1 cellular context compared by ENCODE assay signal in the genomic region with DNA sequence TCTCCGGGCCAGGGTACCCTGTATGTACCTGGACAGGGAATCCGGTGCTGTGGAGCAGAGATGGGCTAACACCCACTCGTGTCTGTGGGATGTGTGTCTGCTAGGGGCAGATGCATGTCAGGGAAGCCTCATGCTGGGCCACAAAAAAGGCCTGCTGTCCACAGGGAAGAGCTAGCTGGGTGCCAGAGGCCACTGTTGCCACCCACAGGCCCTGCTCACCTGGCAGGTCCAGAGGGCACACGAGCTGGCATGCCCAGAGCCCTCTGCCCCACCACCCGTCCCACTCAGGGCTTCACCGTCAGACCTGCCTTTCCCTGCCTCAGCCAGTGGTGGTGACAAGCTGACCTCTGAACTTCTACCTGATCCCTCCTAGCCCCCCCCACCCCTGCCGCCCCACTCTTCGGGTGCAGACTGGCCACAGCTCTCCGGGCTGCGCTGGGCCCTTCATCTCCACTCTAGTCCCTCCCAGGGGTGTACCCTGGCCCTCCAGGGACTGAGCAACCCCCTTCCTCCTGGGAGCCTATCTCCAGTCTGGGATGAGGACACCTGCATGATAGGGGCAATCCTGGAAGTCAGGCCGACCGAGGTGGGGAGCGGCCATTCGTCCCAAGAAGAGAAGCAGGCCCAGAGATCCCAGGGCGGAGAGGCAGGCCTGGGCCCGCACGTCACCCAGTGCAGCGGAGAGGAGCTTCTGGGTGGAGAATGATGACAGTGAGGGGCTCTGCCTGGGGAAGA.
TF ChIP-seq lines count a peak whose summit lies in the region.

No MANE protein-coding gene starts in this region.

TF ChIP-seq in K562, 482 proteins besides CTCF, POLR2A, EP300 and RAD21 (continued from another document):
- TF ChIP-seq POLR2AphosphoS5 (IDR thresholded peaks at IDR 0.05; ENCODE audit: control insufficient read depth, insufficient read depth, low read depth, low read length) (no peak), NR2C1 (IDR thresholded peaks at IDR 0.05) (peak; percentile 70), NR2C1 (tag; IDR thresholded peaks at IDR 0.05) (peak; percentile 46), SMARCB1 (IDR thresholded peaks at IDR 0.05; ENCODE audit: insufficient read length, low read depth) (no peak), HDGF (IDR thresholded peaks at IDR 0.05) (no peak), HIVEP1 (CRISPR knock-in tag; IDR thresholded peaks at IDR 0.05) (no peak), DNMT1 (IDR thresholded peaks at IDR 0.05) (no peak), MED1 (CRISPR knock-in tag; IDR thresholded peaks at IDR 0.05; ENCODE audit: borderline replicate concordance) (no peak), TCFL5 (CRISPR knock-in tag; conservative IDR thresholded peaks at IDR 0.05) (no peak), ZNF263 (CRISPR knock-in tag; IDR thresholded peaks at IDR 0.05; ENCODE audit: borderline replicate concordance) (no peak), XRCC4 (IDR thresholded peaks at IDR 0.05; ENCODE audit: extremely low read depth, insufficient read depth, insufficient read length) (no peak), YY1 (IDR thresholded peaks at IDR 0.05; ENCODE audit: borderline replicate concordance in 1 of 3, control insufficient read depth in 1 of 3, extremely low read depth in 1 of 3, insufficient read depth in 3 of 3, insufficient read length in 1 of 3, insufficient replicate concordance in 2 of 3, low read depth in 1 of 3, low read length in 2 of 3) (peak in 1 of 3 experiments; percentile 7), RAD51 (IDR thresholded peaks at IDR 0.05; ENCODE audit: borderline replicate concordance, low read depth) (no peak)
- TF ChIP-seq, protein P1, sequence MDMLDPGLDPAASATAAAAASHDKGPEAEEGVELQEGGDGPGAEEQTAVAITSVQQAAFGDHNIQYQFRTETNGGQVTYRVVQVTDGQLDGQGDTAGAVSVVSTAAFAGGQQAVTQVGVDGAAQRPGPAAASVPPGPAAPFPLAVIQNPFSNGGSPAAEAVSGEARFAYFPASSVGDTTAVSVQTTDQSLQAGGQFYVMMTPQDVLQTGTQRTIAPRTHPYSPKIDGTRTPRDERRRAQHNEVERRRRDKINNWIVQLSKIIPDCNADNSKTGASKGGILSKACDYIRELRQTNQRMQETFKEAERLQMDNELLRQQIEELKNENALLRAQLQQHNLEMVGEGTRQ (CRISPR knock-in tag; IDR thresholded peaks at IDR 0.05): no peak
- TF ChIP-seq, protein P2, sequence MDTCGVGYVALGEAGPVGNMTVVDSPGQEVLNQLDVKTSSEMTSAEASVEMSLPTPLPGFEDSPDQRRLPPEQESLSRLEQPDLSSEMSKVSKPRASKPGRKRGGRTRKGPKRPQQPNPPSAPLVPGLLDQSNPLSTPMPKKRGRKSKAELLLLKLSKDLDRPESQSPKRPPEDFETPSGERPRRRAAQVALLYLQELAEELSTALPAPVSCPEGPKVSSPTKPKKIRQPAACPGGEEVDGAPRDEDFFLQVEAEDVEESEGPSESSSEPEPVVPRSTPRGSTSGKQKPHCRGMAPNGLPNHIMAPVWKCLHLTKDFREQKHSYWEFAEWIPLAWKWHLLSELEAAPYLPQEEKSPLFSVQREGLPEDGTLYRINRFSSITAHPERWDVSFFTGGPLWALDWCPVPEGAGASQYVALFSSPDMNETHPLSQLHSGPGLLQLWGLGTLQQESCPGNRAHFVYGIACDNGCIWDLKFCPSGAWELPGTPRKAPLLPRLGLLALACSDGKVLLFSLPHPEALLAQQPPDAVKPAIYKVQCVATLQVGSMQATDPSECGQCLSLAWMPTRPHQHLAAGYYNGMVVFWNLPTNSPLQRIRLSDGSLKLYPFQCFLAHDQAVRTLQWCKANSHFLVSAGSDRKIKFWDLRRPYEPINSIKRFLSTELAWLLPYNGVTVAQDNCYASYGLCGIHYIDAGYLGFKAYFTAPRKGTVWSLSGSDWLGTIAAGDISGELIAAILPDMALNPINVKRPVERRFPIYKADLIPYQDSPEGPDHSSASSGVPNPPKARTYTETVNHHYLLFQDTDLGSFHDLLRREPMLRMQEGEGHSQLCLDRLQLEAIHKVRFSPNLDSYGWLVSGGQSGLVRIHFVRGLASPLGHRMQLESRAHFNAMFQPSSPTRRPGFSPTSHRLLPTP (IDR thresholded peaks at IDR 0.05; ENCODE audit: borderline replicate concordance, extremely low read depth, insufficient read length): no peak
- TF ChIP-seq, protein P3, sequence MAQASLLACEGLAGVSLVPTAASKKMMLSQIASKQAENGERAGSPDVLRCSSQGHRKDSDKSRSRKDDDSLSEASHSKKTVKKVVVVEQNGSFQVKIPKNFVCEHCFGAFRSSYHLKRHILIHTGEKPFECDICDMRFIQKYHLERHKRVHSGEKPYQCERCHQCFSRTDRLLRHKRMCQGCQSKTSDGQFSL (CRISPR knock-in tag; IDR thresholded peaks at IDR 0.05): peak; percentile 69; the same call in 1 of the 2 replicates
- TF ChIP-seq, protein P3 (tag; IDR thresholded peaks at IDR 0.05): no peak
